ENCODE assay signal across 16 cellular contexts in genomic region chr17:5582177-5582885, GRCh38. TPM values are rescaled to one million over a fixed set of nuclear protein-coding genes. Genes with fewer than 3 reads are reported as not detected.
DNase-seq lines count a peak whose midpoint lies in the region; ATAC-seq and TF ChIP-seq lines count a peak whose summit lies in the region.
"Had no signal": no experiment of that assay in that cellular context is flagged by ENCODE, and none has a peak within 500 bp of the region (broad histone marks: within the 10 kb centered on the region; RNA-seq: fewer than 3 reads in every experiment).

No MANE protein-coding gene starts in this region.

- no peak for ATAC-seq in RWPE2 (ENCODE audit: low read depth)
- ATAC-seq in GM21529 (IDR thresholded peaks at IDR 0.05; ENCODE audit: unreplicated experiment), result no peak
- ATAC-seq: GM12878, Panc1, upper lobe of right lung had no signal

- no peak overlapping the region for H2AK5ac ChIP-seq in neuronal stem cell (ENCODE audit: low read depth, low read length)

- H4K8ac ChIP-seq in neuronal stem cell (ENCODE audit: low read depth, low read length), result no peak overlapping the region

- H3K4me1 ChIP-seq in RWPE2 (ENCODE audit: insufficient read depth, poor library complexity, severe bottlenecking) (peaks cover 27% of the 10 kb centered on the region), endodermal cell (ENCODE audit: control insufficient read depth, insufficient read depth, low read length) (no peaks in the 10 kb centered on the region), neuronal stem cell (ENCODE audit: control insufficient read depth in 2 of 2, insufficient read depth in 1 of 2, low read depth in 1 of 2, low read length in 2 of 2) (no peaks in the 10 kb centered on the region)

- H3K27ac ChIP-seq in RWPE2 (ENCODE audit: poor library complexity, severe bottlenecking) (peak overlapping the region; percentile 91), endodermal cell (ENCODE audit: low read depth, low read length) (no peak overlapping the region), neuronal stem cell (replicated peaks; ENCODE audit: low read length) (no peak overlapping the region)

- TF ChIP-seq CTCF in RWPE2 (IDR thresholded peaks at IDR 0.05; ENCODE audit: poor library complexity, severe bottlenecking) (no peak), endodermal cell (conservative IDR thresholded peaks at IDR 0.05) (no peak)

- no peak overlapping the region for H3K4me2 ChIP-seq in neuronal stem cell (ENCODE audit: insufficient read depth, low read length, poor library complexity, severe bottlenecking)

- WGBS in endodermal cell (ENCODE audit: insufficient coverage in 1 of 2, insufficient read length in 1 of 2), 2 experiments, result 92 to 95% methylated on average over 8 to 9 of the region's 9 CpGs
- no CpG with 5 or more reads among the region's 9 CpGs for WGBS in neuronal stem cell (ENCODE audit: extremely low coverage in 2 of 2, insufficient read length in 2 of 2, insufficient replicate concordance in 1 of 2), 2 donors

- H3K9me3 Mint-ChIP-seq in T-helper 1 cell treated with Interleukin-12 subunit alpha and Interleukin-12 subunit beta and Interleukin-4 antibody, amounts not matched to agents 30 μg/mL and 1 μg/mL, for 36 hours, result peaks cover 5% of the 10 kb centered on the region
- H3K9me3 Mint-ChIP-seq in endodermal cell, result peaks cover 11% of the 10 kb centered on the region

- no peak overlapping the region for H3K18ac ChIP-seq in neuronal stem cell (ENCODE audit: low read length)

- H2BK120ac ChIP-seq in neuronal stem cell (ENCODE audit: low read depth, low read length), result no peak overlapping the region

- H3K14ac ChIP-seq in neuronal stem cell (ENCODE audit: low read length), result no peak overlapping the region

- no peak overlapping the region for H3K9ac ChIP-seq in endodermal cell (ENCODE audit: extremely low read depth, low read length, poor library complexity, severe bottlenecking)
- no peak overlapping the region for H3K9ac ChIP-seq in neuronal stem cell (ENCODE audit: low read depth, low read length, poor library complexity)

- DNase-seq in T-helper 1 cell (no peak), RWPE2 (ENCODE audit: low spot score) (no peak), endodermal cell (peak; percentile 43), neuronal stem cell (ENCODE audit: low spot score) (no peak), DMS114 treated with DMSO at 0.1 percent for 48 hours (lab: John Stamatoyannopoulos, UW; ENCODE audit: unreplicated experiment) (no peak)
- no peak for DNase-seq in stimulated activated CD8-positive, alpha-beta memory T cell treated with anti-CD3 and anti-CD28 coated beads, Interleukin-4, amount 100 ng/mL, for 48 hours
- DNase-seq: caudate nucleus, DMS79, H7, NCI-H1417 treated with DMSO at 0.1 percent for 48 hours, NCI-H446, upper lobe of right lung had no signal

- H3K9me3 ChIP-seq in RWPE2 (ENCODE audit: severe bottlenecking) (no peaks in the 10 kb centered on the region), endodermal cell (ENCODE audit: control insufficient read depth, low read length) (no peaks in the 10 kb centered on the region), neuronal stem cell (replicated peaks in 1 of 2; ENCODE audit: control insufficient read depth in 2 of 2, insufficient read depth in 1 of 2, low read depth in 1 of 2, low read length in 2 of 2) (no peaks in the 10 kb centered on the region)
- H3K9me3 ChIP-seq: upper lobe of right lung had no signal

- H3K27me3 Mint-ChIP-seq in T-helper 1 cell treated with Interleukin-12 subunit alpha and Interleukin-12 subunit beta and Interleukin-4 antibody, amounts not matched to agents 30 μg/mL and 1 μg/mL, for 36 hours (ENCODE audit: low read depth), result no peaks in the 10 kb centered on the region
- peaks cover 3% of the 10 kb centered on the region for H3K27me3 Mint-ChIP-seq in endodermal cell (ENCODE audit: insufficient read depth)

- H3K36me3 Mint-ChIP-seq in T-helper 1 cell treated with Interleukin-12 subunit alpha and Interleukin-12 subunit beta and Interleukin-4 antibody, amounts not matched to agents 30 μg/mL and 1 μg/mL, for 36 hours (ENCODE audit: low read depth), result peaks cover 55% of the 10 kb centered on the region
- no peaks in the 10 kb centered on the region for H3K36me3 Mint-ChIP-seq in endodermal cell (ENCODE audit: low read depth)

- H3K27ac Mint-ChIP-seq in T-helper 1 cell treated with Interleukin-12 subunit alpha and Interleukin-12 subunit beta and Interleukin-4 antibody, amounts not matched to agents 30 μg/mL and 1 μg/mL, for 36 hours, result peak overlapping the region; percentile 79
- H3K27ac Mint-ChIP-seq in endodermal cell, result no peak overlapping the region

- H2AFZ ChIP-seq in neuronal stem cell (ENCODE audit: low read length), result no peak overlapping the region

- peak overlapping the region; percentile 95 for H3K4me3 Mint-ChIP-seq in T-helper 1 cell treated with Interleukin-12 subunit alpha and Interleukin-12 subunit beta and Interleukin-4 antibody, amounts not matched to agents 30 μg/mL and 1 μg/mL, for 36 hours
- H3K4me3 Mint-ChIP-seq in endodermal cell, result no peak overlapping the region

- H3K4me3 ChIP-seq in RWPE2 (ENCODE audit: severe bottlenecking) (no peak overlapping the region), endodermal cell (ENCODE audit: low read length) (no peak overlapping the region), neuronal stem cell (ENCODE audit: low read length in 2 of 2) (no peak overlapping the region)

- no peak overlapping the region for H2BK12ac ChIP-seq in neuronal stem cell (ENCODE audit: low read length)

- H3K23ac ChIP-seq in neuronal stem cell (ENCODE audit: low read depth, low read length, poor library complexity), result no peak overlapping the region

- peaks cover 64% of the 10 kb centered on the region for H3K4me1 Mint-ChIP-seq in T-helper 1 cell treated with Interleukin-12 subunit alpha and Interleukin-12 subunit beta and Interleukin-4 antibody, amounts not matched to agents 30 μg/mL and 1 μg/mL, for 36 hours (ENCODE audit: low read depth)
- no peaks in the 10 kb centered on the region for H3K4me1 Mint-ChIP-seq in endodermal cell

- H3K4ac ChIP-seq in neuronal stem cell (ENCODE audit: low read length), result no peak overlapping the region

- no peak overlapping the region for H4K91ac ChIP-seq in neuronal stem cell (ENCODE audit: low read depth, low read length, poor library complexity)

- H3K27me3 ChIP-seq in RWPE2 (ENCODE audit: insufficient read depth, poor library complexity, severe bottlenecking) (no peaks in the 10 kb centered on the region), endodermal cell (ENCODE audit: control insufficient read depth, insufficient read depth, low read length, poor library complexity, severe bottlenecking) (no peaks in the 10 kb centered on the region), neuronal stem cell (ENCODE audit: control insufficient read depth in 3 of 3, insufficient read depth in 3 of 3, low read depth in 1 of 3, low read length in 3 of 3) (no peaks in the 10 kb centered on the region)
- H3K27me3 ChIP-seq: upper lobe of right lung had no signal

- H3K36me3 ChIP-seq in RWPE2 (ENCODE audit: low read depth) (peaks cover 51% of the 10 kb centered on the region), endodermal cell (ENCODE audit: control insufficient read depth, insufficient read depth, low read length) (no peaks in the 10 kb centered on the region), neuronal stem cell (replicated peaks in 1 of 2; ENCODE audit: control insufficient read depth in 2 of 2, insufficient read depth in 2 of 2, low read length in 2 of 2) (no peaks in the 10 kb centered on the region)

- peak overlapping the region; percentile 75 for H2BK15ac ChIP-seq in neuronal stem cell (ENCODE audit: low read length)

- no peak overlapping the region for H2BK5ac ChIP-seq in neuronal stem cell (ENCODE audit: low read length)

- H3K79me1 ChIP-seq in neuronal stem cell (ENCODE audit: low read depth, low read length), result no peaks in the 10 kb centered on the region

RNA-seq across cellular contexts. Expression of gene NLRP1, which starts 2.0 kb away (rescaled TPM):
- total RNA-seq in endodermal cell, result 1 to 10 TPM; 3.6 to 5.4 TPM
- 141 TPM for polyA plus RNA-seq in endodermal cell (2013, experiment 1 of 2)
- polyA plus RNA-seq in endodermal cell (2013, experiment 2 of 2), result 156 TPM
- polyA plus RNA-seq in neuronal stem cell (2013, experiment 1 of 2), result 76.9 TPM
- 73.7 TPM for polyA plus RNA-seq in neuronal stem cell (2013, experiment 2 of 2)
